ENCODE assay signal across 9 cellular contexts in genomic region chr7:27169658-27170493, GRCh38. TPM values are rescaled to one million over a fixed set of nuclear protein-coding genes. Genes with fewer than 3 reads are reported as not detected.
A peak's percentile ranks its signal among the peaks of the same experiment; 100 is the strongest.
DNase-seq lines count a peak whose midpoint lies in the region; ATAC-seq, FAIRE-seq and TF ChIP-seq lines count a peak whose summit lies in the region.
"Had no signal": no experiment of that assay in that cellular context is flagged by ENCODE, and none has a peak within 500 bp of the region (broad histone marks: within the 10 kb centered on the region; RNA-seq: fewer than 3 reads in every experiment).

No MANE protein-coding gene starts in this region.

- peaks cover 71% of the 10 kb centered on the region for H3K4me1 Mint-ChIP-seq in dendritic cell treated with granulocyte-macrophage colony-stimulating factor and Interleukin-4, amounts not matched to agents 40 ng/mL and 50 ng/mL, for 4 days (ENCODE audit: low read depth)

- H3K27ac ChIP-seq in ovary (no peak overlapping the region), thyroid gland (no peak overlapping the region)

- H3K36me3 Mint-ChIP-seq in dendritic cell treated with granulocyte-macrophage colony-stimulating factor and Interleukin-4, amounts not matched to agents 40 ng/mL and 50 ng/mL, for 4 days (ENCODE audit: low read depth): no peaks in the 10 kb centered on the region

- H3F3A ChIP-seq in Loucy (ENCODE audit: low read depth): peaks cover 6% of the 10 kb centered on the region; the same call in 1 of the 2 replicates

- ATAC-seq in GM18520 (IDR thresholded peaks at IDR 0.05; ENCODE audit: unreplicated experiment): no peak

- peak; percentile 51 for DNase-seq in DMS79 (lab: John Stamatoyannopoulos, UW)
- DNase-seq in ovary: peak in 2 of 5 donors; percentile 10 to 36
- DNase-seq in MV-4-11 (lab: John Stamatoyannopoulos, UW): no peak
- DNase-seq in thyroid gland: no peak
- no peak for DNase-seq in GM12891 (ENCODE audit: insufficient read length, low spot score)

- H3K27me3 Mint-ChIP-seq in dendritic cell treated with granulocyte-macrophage colony-stimulating factor and Interleukin-4, amounts not matched to agents 40 ng/mL and 50 ng/mL, for 4 days: peaks cover 93% of the 10 kb centered on the region

- no peak overlapping the region for H2AFZ ChIP-seq in Loucy (ENCODE audit: low read length)

- peaks cover 60% of the 10 kb centered on the region for H3K27me3 ChIP-seq in Loucy (ENCODE audit: insufficient read depth, low read length, poor library complexity, severe bottlenecking)
- H3K27me3 ChIP-seq in ovary: peaks cover 22% of the 10 kb centered on the region
- H3K27me3 ChIP-seq in thyroid gland: peaks cover 97% of the 10 kb centered on the region

- peak overlapping the region; percentile 99 for H3K9ac ChIP-seq in Loucy (ENCODE audit: low read depth, low read length, poor library complexity, severe bottlenecking)

- FAIRE-seq in GM12891 (lab: Jason Lieb, UNC): no peak

- H3K36me3 ChIP-seq in Loucy (ENCODE audit: insufficient read depth, low read length) (peaks cover 44% of the 10 kb centered on the region), ovary (no peaks in the 10 kb centered on the region), thyroid gland (no peaks in the 10 kb centered on the region)

- intact Hi-C loops in dendritic cell treated with granulocyte-macrophage colony-stimulating factor and Interleukin-4, amounts not matched to agents 40 ng/mL and 50 ng/mL, for 4 days (cut with micrococcal nuclease): loop anchor here (5.0 to 10.0 kb wide), 3 partner anchors 1095 to 1308 kb away; no protein-coding TSS in a partner anchor
- intact Hi-C loops in ovary (cut with DNase I): loop anchor here in 3 of 4 donors (5.0 to 10.0 kb wide), 3 partner anchors 795 to 1285 kb away; no protein-coding TSS in a partner anchor
- intact Hi-C loops in thyroid gland (cut with DNase I): loop anchor here (10.0 kb wide), 2 partner anchors 1085 to 1315 kb away; no protein-coding TSS in a partner anchor

- H3K9me2 ChIP-seq in Loucy (replicated peaks; ENCODE audit: low read depth, low read length): no peaks in the 10 kb centered on the region

- no peak for TF ChIP-seq POLR2A in ovary (IDR thresholded peaks at IDR 0.05)
- TF ChIP-seq POLR2A in thyroid gland (IDR thresholded peaks at IDR 0.05): no peak
- TF ChIP-seq POLR2A in GM12891 (IDR thresholded peaks at IDR 0.05; ENCODE audit: low read depth, low read length): no peak

- H3K9me3 ChIP-seq in Loucy (ENCODE audit: insufficient read depth, low read depth, low read length): no peaks in the 10 kb centered on the region
- H3K9me3 ChIP-seq in ovary: no peaks in the 10 kb centered on the region
- no peaks in the 10 kb centered on the region for H3K9me3 ChIP-seq in thyroid gland

- peak overlapping the region; percentile 61 for H3K4me3 Mint-ChIP-seq in dendritic cell treated with granulocyte-macrophage colony-stimulating factor and Interleukin-4, amounts not matched to agents 40 ng/mL and 50 ng/mL, for 4 days
- H3K4me3 Mint-ChIP-seq: T-helper 1 cell treated with Interleukin-12 subunit alpha and Interleukin-12 subunit beta and Interleukin-4 antibody, amounts not matched to agents 30 μg/mL and 1 μg/mL, for 36 hours had no signal

- TF ChIP-seq EP300 in ovary (IDR thresholded peaks at IDR 0.05): no peak

- peaks cover 96% of the 10 kb centered on the region for H3K79me2 ChIP-seq in Loucy (ENCODE audit: insufficient read depth, low read length)

- TF ChIP-seq CTCF in Loucy (conservative IDR thresholded peaks at IDR 0.05; ENCODE audit: low read length) (no peak), ovary (IDR thresholded peaks at IDR 0.05) (no peak), thyroid gland (IDR thresholded peaks at IDR 0.05) (no peak)

- no peak overlapping the region for H3K27ac Mint-ChIP-seq in dendritic cell treated with granulocyte-macrophage colony-stimulating factor and Interleukin-4, amounts not matched to agents 40 ng/mL and 50 ng/mL, for 4 days

- H3K4me1 ChIP-seq in Loucy (ENCODE audit: insufficient read depth, low read length, poor library complexity, severe bottlenecking) (peaks cover 15% of the 10 kb centered on the region), ovary (ENCODE audit: insufficient read depth) (peaks cover 14% of the 10 kb centered on the region), thyroid gland (peaks cover 14 to 40% of the 10 kb centered on the region in 2 donors)

- H3K4me3 ChIP-seq in Loucy (ENCODE audit: low read length, poor library complexity, severe bottlenecking) (peak overlapping the region; percentile 94), ovary (peak overlapping the region; percentile 53), thyroid gland (replicated peaks in 1 of 3) (no peak overlapping the region)

- peaks cover 57% of the 10 kb centered on the region for H4K20me1 ChIP-seq in Loucy (ENCODE audit: insufficient read depth, low read length, poor library complexity, severe bottlenecking)

- no peaks in the 10 kb centered on the region for H3K9me3 Mint-ChIP-seq in dendritic cell treated with granulocyte-macrophage colony-stimulating factor and Interleukin-4, amounts not matched to agents 40 ng/mL and 50 ng/mL, for 4 days
- H3K9me3 Mint-ChIP-seq: T-helper 1 cell treated with Interleukin-12 subunit alpha and Interleukin-12 subunit beta and Interleukin-4 antibody, amounts not matched to agents 30 μg/mL and 1 μg/mL, for 36 hours had no signal

- 7 to 15% (median 7%) methylated on average over 44 to 49 of the region's 49 CpGs for WGBS in ovary, 3 donors
- WGBS in thyroid gland, 2 donors: 11 to 12% methylated on average over 31 to 41 of the region's 49 CpGs

- H3K4me2 ChIP-seq in Loucy (ENCODE audit: low read depth, low read length, poor library complexity, severe bottlenecking): peak overlapping the region; percentile 98

TF ChIP-seq in GM12891, 5 proteins besides CTCF, POLR2A, EP300 and RAD21:
- TF ChIP-seq SPI1 (IDR thresholded peaks at IDR 0.05; ENCODE audit: low read depth, low read length) (no peak), POU2F2 (IDR thresholded peaks at IDR 0.05; ENCODE audit: low read depth, low read length) (no peak), POLR2AphosphoS5 (IDR thresholded peaks at IDR 0.05; ENCODE audit: low read depth, low read length) (no peak), TAF1 (IDR thresholded peaks at IDR 0.05; ENCODE audit: low read depth, low read length) (no peak), PAX5 (IDR thresholded peaks at IDR 0.05; ENCODE audit: insufficient read depth, low read length, severe bottlenecking) (no peak)
TF ChIP-seq in GM12891: peak in this region for 0.

RNA-seq across cellular contexts. Expression of gene HOXA10, which starts 4.2 kb away (rescaled TPM):
- 1 to 10 TPM in 3 of 7 donors, under 1 TPM in 3, not detected in 1; 0.25 to 2.0 (median 0.91) TPM for total RNA-seq in ovary
- polyA plus RNA-seq in ovary: 1 to 10 TPM in 1 of 2 donors, under 1 TPM in 1; 0.34 to 2.8 TPM
- 1 to 10 TPM in 1 of 4 donors, not detected in 3; 4.0 TPM for total RNA-seq in thyroid gland
- polyA plus RNA-seq in GM12891 (2012; ENCODE audit: low read depth, missing spikeins): not detected

RNA-seq across cellular contexts. Expression of gene HOXA9, which starts 4.5 kb away (rescaled TPM):
- total RNA-seq in ovary (1 to 10 TPM in 1 of 7 donors, under 1 TPM in 5, not detected in 1; 0.12 to 1.0 (median 0.57) TPM), thyroid gland (1 to 10 TPM in 1 of 4 donors, under 1 TPM in 2, not detected in 1; 0.63 to 1.9 (median 0.67) TPM)
- 1 to 10 TPM in 1 of 2 donors, under 1 TPM in 1; 0.22 to 2.5 TPM for polyA plus RNA-seq in ovary
- not detected for polyA plus RNA-seq in GM12891 (2012; ENCODE audit: low read depth, missing spikeins)

RNA-seq across cellular contexts. Expression of gene HOXA7, which starts 13.4 kb away (rescaled TPM):
- 1 to 10 TPM in 3 of 7 donors, under 1 TPM in 4; 0.23 to 4.5 (median 0.75) TPM for total RNA-seq in ovary
- 1 to 10 TPM in 1 of 2 donors, under 1 TPM in 1; 0.53 to 4.1 TPM for polyA plus RNA-seq in ovary
- total RNA-seq in thyroid gland: 1 to 10 TPM in 1 of 4 donors, under 1 TPM in 3; 0.34 to 2.1 (median 0.74) TPM
- not detected for polyA plus RNA-seq in GM12891 (2012; ENCODE audit: low read depth, missing spikeins)

RNA-seq across cellular contexts. Expression of gene HOXA11, which starts 15.2 kb away (rescaled TPM):
- total RNA-seq in ovary: 1 to 10 TPM in 3 of 7 donors, under 1 TPM in 1, not detected in 3; 0.23 to 2.0 (median 1.5) TPM
- under 1 TPM; 0.11 to 0.65 TPM for polyA plus RNA-seq in ovary
- not detected for total RNA-seq in thyroid gland
- polyA plus RNA-seq in GM12891 (2012; ENCODE audit: low read depth, missing spikeins): not detected

RNA-seq across cellular contexts. Expression of gene HOXA3, which starts 17.5 kb away (rescaled TPM):
- total RNA-seq in ovary (10 to 100 TPM in 2 of 7 donors, 1 to 10 TPM in 3, under 1 TPM in 2; 0.36 to 50.9 (median 1.3) TPM), thyroid gland (1 to 10 TPM in 3 of 4 donors, under 1 TPM in 1; 0.94 to 6.1 (median 1.9) TPM)
- polyA plus RNA-seq in ovary: 1 to 10 TPM; 2.3 to 3.4 TPM
- not detected for polyA plus RNA-seq in GM12891 (2012; ENCODE audit: low read depth, missing spikeins)

Comparison
In these comparisons a context has a peak if more than half of its experiments do, and no peak if none do; other contexts are left out.
1. H3K4me3 ChIP-seq: peak in Loucy (single experiment) and ovary (single experiment); none in thyroid gland (0 of 3).